In the genomic region with DNA sequence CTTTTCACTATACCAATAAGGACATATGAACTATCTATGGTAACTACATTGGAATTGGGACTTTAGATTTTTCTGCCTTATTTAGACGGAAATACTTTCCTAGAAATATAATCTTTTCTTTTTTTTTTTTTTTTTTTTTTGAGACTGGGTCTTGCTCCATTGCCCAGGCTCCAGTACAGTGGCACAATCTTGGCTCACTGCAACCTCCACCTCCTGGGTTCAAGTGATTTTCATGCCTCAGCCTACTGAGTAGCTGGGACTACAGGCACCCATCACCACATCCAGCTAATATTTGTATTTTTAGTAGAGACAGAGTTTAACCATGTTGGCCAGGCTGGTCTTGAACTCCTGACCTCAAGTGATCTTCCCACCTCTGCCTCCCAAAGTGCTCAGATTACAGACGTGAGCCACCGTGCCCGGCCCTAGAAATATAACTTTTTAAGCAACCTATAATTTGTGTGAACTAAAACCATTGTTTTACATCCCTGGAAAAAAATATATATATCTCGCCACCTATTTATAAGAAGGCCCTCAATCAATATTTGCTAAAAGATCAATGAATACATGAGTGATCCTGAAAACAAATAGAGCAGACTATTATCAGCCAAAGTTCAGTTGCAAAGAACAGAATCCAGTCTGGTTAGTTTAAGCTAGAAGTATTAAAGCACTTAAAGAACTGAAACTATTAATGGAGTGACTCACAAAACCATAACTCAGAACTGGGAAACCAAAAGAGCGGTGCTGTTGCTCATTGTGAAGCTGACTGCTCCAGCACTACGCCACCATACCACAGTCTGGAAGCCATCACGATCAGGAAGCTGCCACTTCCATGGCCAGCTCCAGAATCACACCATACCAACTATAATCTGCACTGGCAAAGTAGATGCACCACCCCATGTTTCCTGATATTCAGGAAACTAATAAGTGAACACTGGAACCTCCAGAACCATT, we compare ENCODE assay signal across 10 cellular contexts. TPM values are rescaled to one million over a fixed set of nuclear protein-coding genes. Genes with fewer than 3 reads are reported as not detected.
DNase-seq lines count a peak whose midpoint lies in the region; ATAC-seq and TF ChIP-seq lines count a peak whose summit lies in the region.
"Had no signal": no experiment of that assay in that cellular context is flagged by ENCODE, and none has a peak within 500 bp of the region (broad histone marks: within the 10 kb centered on the region; RNA-seq: fewer than 3 reads in every experiment).

No MANE protein-coding gene starts in this region.

- H3K27ac ChIP-seq in A673 (ENCODE audit: low read depth, low read length, poor library complexity, severe bottlenecking), result no peak overlapping the region
- H3K27ac ChIP-seq: BLaER1 had no signal

- no peaks in the 10 kb centered on the region for H3K9me3 Mint-ChIP-seq in activated T-cell treated with anti-CD3 and anti-CD28 coated beads, Interleukin-2, amount 50 U/mL, for 4 hours

- POLR2A ChIA-PET in A673 (lab: Charles Lee; ENCODE audit: low non-redundant PET), result interaction anchor here (0.7 kb wide), 1 partner anchor 488 kb away, joined by 4 read pairs; no protein-coding TSS in a partner anchor

- no peaks in the 10 kb centered on the region for H3K27me3 ChIP-seq in A673 (replicated peaks; ENCODE audit: insufficient read depth, low read depth, low read length, poor library complexity)
- H3K27me3 ChIP-seq: BLaER1 had no signal

- no TSS peak for BruUV-seq in A673 (replicated peaks; lab: Mats Ljungman, UMichigan)

- H3K4me3 ChIP-seq in A673 (ENCODE audit: low read depth, low read length, poor library complexity, severe bottlenecking), result no peak overlapping the region
- H3K4me3 ChIP-seq: BLaER1 had no signal

- peak; percentile 46 for ATAC-seq in HG03097 (IDR thresholded peaks at IDR 0.05; ENCODE audit: low FRiP score, unreplicated experiment)
- ATAC-seq in activated T-cell treated with anti-CD3 and anti-CD28 coated beads, Interleukin-2, amount 50 U/mL, for 4 hours, result peak; percentile 82 to 87
- peak; percentile 83 for ATAC-seq in stimulated activated naive CD8-positive, alpha-beta T cell treated with anti-CD3 and anti-CD28 coated beads, Interleukin-15, Interleukin-2, amounts not matched to agents 100 U/mL and 50 U/mL, for 24 hours

- intact Hi-C loops in cardiac septum (cut with DNase I), result no loop called here
- intact Hi-C loops in A673 (cut with micrococcal nuclease; ENCODE audit: unreplicated experiment), result no loop called here

- H3K36me3 Mint-ChIP-seq in activated T-cell treated with anti-CD3 and anti-CD28 coated beads, Interleukin-2, amount 50 U/mL, for 4 hours (ENCODE audit: insufficient read depth), result no peaks in the 10 kb centered on the region

- no peak overlapping the region for H3K4me3 Mint-ChIP-seq in activated T-cell treated with anti-CD3 and anti-CD28 coated beads, Interleukin-2, amount 50 U/mL, for 4 hours

- H3K4me1 Mint-ChIP-seq in activated T-cell treated with anti-CD3 and anti-CD28 coated beads, Interleukin-2, amount 50 U/mL, for 4 hours (ENCODE audit: low read depth), result peaks cover 55% of the 10 kb centered on the region

- no peaks in the 10 kb centered on the region for H3K36me3 ChIP-seq in A673 (ENCODE audit: insufficient read depth, low read length, poor library complexity, severe bottlenecking)
- H3K36me3 ChIP-seq: BLaER1 had no signal

- CTCF ChIA-PET in A673 (lab: Charles Lee), result no interaction called here

- H3K4me1 ChIP-seq in A673 (ENCODE audit: insufficient read depth, low read length, poor library complexity, severe bottlenecking), result no peaks in the 10 kb centered on the region

- DNase-seq in stimulated activated CD4-positive, alpha-beta T cell treated with anti-CD3 and anti-CD28 coated beads, Interleukin-12 subunit alpha, Interleukin-12 subunit beta, amount 100 ng/mL, for 48 hours (ENCODE audit: low read depth in 2 of 3, low spot score in 1 of 3), result peak; percentile 22 to 38 (median 27)
- no peak for DNase-seq in stimulated activated CD4-positive, alpha-beta T cell treated with anti-CD3 and anti-CD28 coated beads, Interleukin-4, amount 100 ng/mL, for 1 hour
- DNase-seq in activated T-cell treated with anti-CD3 and anti-CD28 coated beads, Interleukin-2, amount 50 U/mL, for 4 hours, result no peak
- peak; percentile 43 for DNase-seq in stimulated activated naive CD8-positive, alpha-beta T cell treated with anti-CD3 and anti-CD28 coated beads, Interleukin-15, Interleukin-2, amounts not matched to agents 100 U/mL and 50 U/mL, for 24 hours
- DNase-seq in cardiac septum (ENCODE audit: low spot score) (no peak), COLO829 (ENCODE audit: low spot score) (no peak), A673 (ENCODE audit: low spot score) (no peak)
- DNase-seq: right cardiac atrium had no signal

- no peak for TF ChIP-seq CTCF in A673 (conservative IDR thresholded peaks at IDR 0.05; ENCODE audit: low read depth, low read length)

- no peaks in the 10 kb centered on the region for H3K27me3 Mint-ChIP-seq in activated T-cell treated with anti-CD3 and anti-CD28 coated beads, Interleukin-2, amount 50 U/mL, for 4 hours (ENCODE audit: low read depth)

- H3K9me3 ChIP-seq in A673 (ENCODE audit: low read depth, low read length, poor library complexity, severe bottlenecking), result no peaks in the 10 kb centered on the region

RNA-seq across cellular contexts. Expression of a gene that starts 8.4 kb away (rescaled TPM):
- total RNA-seq in activated T-cell treated with anti-CD3 and anti-CD28 coated beads, Interleukin-2, amount 50 U/mL, for 4 hours, result 10 to 100 TPM; 62.7 to 86.3 (median 70.1) TPM
- total RNA-seq in cardiac septum (25.1 TPM), A673 (2021) (73.8 and 82.0 TPM in 2 replicates)

RNA-seq across cellular contexts. Expression of a gene that starts 54.8 kb away (rescaled TPM):
- 10 to 100 TPM; 35.2 to 77.9 (median 58.8) TPM for total RNA-seq in activated T-cell treated with anti-CD3 and anti-CD28 coated beads, Interleukin-2, amount 50 U/mL, for 4 hours
- total RNA-seq in cardiac septum (8.5 TPM), A673 (2021) (6.6 and 8.7 TPM in 2 replicates)

Comparison
In these comparisons a context has a peak if more than half of its experiments do, and no peak if none do; other contexts are left out.
1. DNase-seq: peak in stimulated activated CD4-positive, alpha-beta T cell treated with anti-CD3 and anti-CD28 coated beads, Interleukin-12 subunit alpha, Interleukin-12 subunit beta, amount 100 ng/mL, for 48 hours (3 of 3) and stimulated activated naive CD8-positive, alpha-beta T cell treated with anti-CD3 and anti-CD28 coated beads, Interleukin-15, Interleukin-2, amounts not matched to agents 100 U/mL and 50 U/mL, for 24 hours (single experiment); none in stimulated activated CD4-positive, alpha-beta T cell treated with anti-CD3 and anti-CD28 coated beads, Interleukin-4, amount 100 ng/mL, for 1 hour (single experiment), activated T-cell treated with anti-CD3 and anti-CD28 coated beads, Interleukin-2, amount 50 U/mL, for 4 hours (single experiment), cardiac septum (single experiment), COLO829 (single experiment) and A673 (single experiment).
2. Peak in every context shown above with its lines, with median percentiles within 50 percentile points of each other: ATAC-seq.